2 cellular contexts compared by ENCODE assay signal in genomic region chr22:29244785-29245625, GRCh38.
A peak's percentile ranks its signal among the peaks of the same experiment; 100 is the strongest.
TF ChIP-seq lines count a peak whose summit lies in the region.

No MANE protein-coding gene starts in this region.

TF ChIP-seq in SK-N-SH, 30 proteins besides CTCF, POLR2A, EP300 and RAD21:
- TF ChIP-seq RCOR1 (IDR thresholded peaks at IDR 0.05; ENCODE audit: low read length) (no peak), EZH2phosphoT487 (IDR thresholded peaks at IDR 0.05; ENCODE audit: borderline replicate concordance, low read depth) (no peak), TEAD4 (IDR thresholded peaks at IDR 0.05; ENCODE audit: borderline replicate concordance, insufficient read depth) (no peak), PBX3 (IDR thresholded peaks at IDR 0.05) (no peak), JUND (IDR thresholded peaks at IDR 0.05) (no peak), IRF3 (IDR thresholded peaks at IDR 0.05; ENCODE audit: low read depth, low read length) (no peak), MXI1 (IDR thresholded peaks at IDR 0.05; ENCODE audit: low read depth, low read length) (no peak), YY1 (IDR thresholded peaks at IDR 0.05; ENCODE audit: low read depth) (no peak), RXRA (IDR thresholded peaks at IDR 0.05; ENCODE audit: borderline replicate concordance, low read depth) (no peak), TCF12 (IDR thresholded peaks at IDR 0.05) (no peak), NRF1 (IDR thresholded peaks at IDR 0.05; ENCODE audit: low read depth, low read length) (no peak), REST (IDR thresholded peaks at IDR 0.05; ENCODE audit: low read depth, low read length) (no peak), ZBTB33 (IDR thresholded peaks at IDR 0.05; ENCODE audit: borderline replicate concordance, low read depth) (no peak)

TF ChIP-seq in HepG2, 621 proteins besides CTCF, POLR2A, EP300 and RAD21:
- TF ChIP-seq ZNF883 (CRISPR knock-in tag; IDR thresholded peaks at IDR 0.05; ENCODE audit: not compliant biosample characterization) (no peak), ZNF629 (CRISPR knock-in tag; conservative IDR thresholded peaks at IDR 0.05) (no peak), ZKSCAN5 (CRISPR knock-in tag; IDR thresholded peaks at IDR 0.05) (no peak), ZBTB40 (IDR thresholded peaks at IDR 0.05) (no peak), ZBTB40 (CRISPR knock-in tag; IDR thresholded peaks at IDR 0.05) (0 out of 2 replicates have a peak, but pooled peaks have one; percentile 28), ZNF331 (CRISPR knock-in tag; IDR thresholded peaks at IDR 0.05) (no peak), CERS6 (CRISPR knock-in tag; IDR thresholded peaks at IDR 0.05) (no peak), TFDP2 (CRISPR knock-in tag; IDR thresholded peaks at IDR 0.05) (no peak), HMG20A (CRISPR knock-in tag; IDR thresholded peaks at IDR 0.05; ENCODE audit: borderline replicate concordance) (no peak), ZHX2 (IDR thresholded peaks at IDR 0.05; ENCODE audit: low read depth) (no peak), ZHX2 (CRISPR knock-in tag; IDR thresholded peaks at IDR 0.05; ENCODE audit: borderline replicate concordance) (no peak), EED (CRISPR knock-in tag; IDR thresholded peaks at IDR 0.05) (peak; percentile 42; the same call in 1 of the 2 replicates), HNF4G (IDR thresholded peaks at IDR 0.05; ENCODE audit: borderline replicate concordance, low read depth, low read length) (no peak), HNF4G (CRISPR knock-in tag; IDR thresholded peaks at IDR 0.05; ENCODE audit: borderline replicate concordance, low read depth) (peak; percentile 25; the same call in 1 of the 2 replicates), SP1 (IDR thresholded peaks at IDR 0.05) (no peak), SP1 (CRISPR knock-in tag; IDR thresholded peaks at IDR 0.05) (no peak)
